25 cellular contexts compared by ENCODE assay signal in the genomic region with DNA sequence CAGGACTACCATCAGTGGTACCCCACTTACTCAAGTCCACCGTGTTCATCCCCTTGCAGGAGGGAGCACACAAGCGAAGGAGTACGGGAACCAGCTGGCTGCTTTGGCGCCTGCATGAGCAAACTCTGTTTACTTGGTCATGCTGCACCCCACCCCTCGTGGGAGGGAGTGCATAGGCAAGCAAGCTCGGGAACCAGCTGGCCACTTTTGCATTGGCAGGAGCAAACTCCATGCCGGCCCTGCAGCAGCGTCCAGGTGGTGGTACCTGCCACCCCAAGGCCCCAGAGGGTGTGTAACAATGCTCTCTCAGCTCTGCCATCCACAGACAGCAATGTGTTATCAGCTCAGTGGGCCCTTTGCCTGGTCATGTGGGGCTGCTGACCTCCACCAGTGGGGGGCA.
"Had no signal": no experiment of that assay in that cellular context is flagged by ENCODE, and none has a peak within 500 bp of the region (broad histone marks: within the 10 kb centered on the region; RNA-seq: fewer than 3 reads in every experiment).

No MANE protein-coding gene starts in this region.

- H3K36me3 ChIP-seq: adrenal gland, ascending aorta, brain microvascular endothelial cell, heart right ventricle, neutrophil, ovary, prostate gland, right atrium auricular region, tibial artery, uterus had no signal

- DNase-seq: activated CD4-positive, alpha-beta T cell treated with anti-CD3 and anti-CD28 coated beads for 1 hour; activated CD4-positive, alpha-beta T cell treated with anti-CD3 and anti-CD28 coated beads, Interleukin-2, amount 50 U/mL, for 1 hour; activated CD8-positive, alpha-beta T cell treated with anti-CD3 and anti-CD28 coated beads, Interleukin-2, amount 10 ng/mL, durations not matched to agents 7 days and 5 days; activated naive CD4-positive, alpha-beta T cell; activated T-cell treated with anti-CD3 and anti-CD28 coated beads, Interleukin-2, amount 50 U/mL, for 24 hours; adrenal gland; brain microvascular endothelial cell; caudate nucleus; dermis blood vessel endothelial cell; effector CD8-positive, alpha-beta T cell; erythroblast; foreskin fibroblast; heart right ventricle; islet precursor cell; left cardiac atrium; ovary; stimulated activated CD4-positive, alpha-beta T cell treated with anti-CD3 and anti-CD28 coated beads, Interleukin-12 subunit alpha, Interleukin-12 subunit beta, amount 100 ng/mL, for 4 hours; stimulated activated CD4-positive, alpha-beta T cell treated with anti-CD3 and anti-CD28 coated beads, Interleukin-4, amount 100 ng/mL, for 4 hours; substantia nigra; tibial artery; uterus had no signal

- H3K27me3 ChIP-seq: adrenal gland, ascending aorta, brain microvascular endothelial cell, heart right ventricle, neutrophil, ovary, right atrium auricular region, tibial artery, uterus had no signal

- H3K4me3 ChIP-seq: adrenal gland, ascending aorta, heart right ventricle, ovary, prostate gland, right atrium auricular region, tibial artery, uterus had no signal

- H3K27ac ChIP-seq: adrenal gland, ascending aorta, brain microvascular endothelial cell, heart right ventricle, neutrophil, ovary, prostate gland, right atrium auricular region, tibial artery, uterus had no signal

- ATAC-seq: activated CD8-positive, alpha-beta T cell treated with anti-CD3 and anti-CD28 coated beads, Interleukin-2, amount 10 ng/mL, durations not matched to agents 7 days and 5 days; heart right ventricle; left cardiac atrium had no signal

- H3K4me1 ChIP-seq: adrenal gland, ascending aorta, heart right ventricle, prostate gland, right atrium auricular region, tibial artery, uterus had no signal

- H3K9me3 ChIP-seq: adrenal gland, ascending aorta, neutrophil, ovary, prostate gland, right atrium auricular region, tibial artery, uterus had no signal
